In the genomic region with DNA sequence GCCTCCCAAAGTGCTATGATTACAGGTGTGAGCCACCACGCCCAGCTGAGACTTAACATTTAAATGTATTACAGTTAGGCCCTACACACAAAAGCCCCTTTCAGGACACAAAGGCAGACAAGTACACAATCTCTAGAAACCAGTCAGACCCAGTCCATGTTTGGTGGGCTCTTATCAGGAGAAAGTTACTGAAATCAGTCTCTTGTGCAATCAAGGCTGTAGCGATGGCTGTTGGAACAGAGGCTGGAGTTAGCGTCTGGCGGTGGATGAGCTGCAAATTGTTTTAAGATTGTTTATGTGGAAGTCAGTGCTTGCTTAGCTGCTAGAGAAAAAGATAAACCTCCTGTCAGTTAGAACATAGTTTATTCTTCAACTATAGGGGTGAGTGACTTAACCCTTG, we compare ENCODE assay signal across 1 cellular context.
TF ChIP-seq lines count a peak whose summit lies in the region.

No MANE protein-coding gene starts in this region.

TF ChIP-seq in IMR-90, 13 proteins besides CTCF, POLR2A, EP300 and RAD21:
- peak; percentile 73; the same call in 1 of the 2 replicates for TF ChIP-seq CEBPB (IDR thresholded peaks at IDR 0.05; ENCODE audit: low read depth, low read length)
- TF ChIP-seq CHD1 (IDR thresholded peaks at IDR 0.05; ENCODE audit: low read depth, low read length): no peak
